ENCODE assay signal across 8 cellular contexts in the genomic region with DNA sequence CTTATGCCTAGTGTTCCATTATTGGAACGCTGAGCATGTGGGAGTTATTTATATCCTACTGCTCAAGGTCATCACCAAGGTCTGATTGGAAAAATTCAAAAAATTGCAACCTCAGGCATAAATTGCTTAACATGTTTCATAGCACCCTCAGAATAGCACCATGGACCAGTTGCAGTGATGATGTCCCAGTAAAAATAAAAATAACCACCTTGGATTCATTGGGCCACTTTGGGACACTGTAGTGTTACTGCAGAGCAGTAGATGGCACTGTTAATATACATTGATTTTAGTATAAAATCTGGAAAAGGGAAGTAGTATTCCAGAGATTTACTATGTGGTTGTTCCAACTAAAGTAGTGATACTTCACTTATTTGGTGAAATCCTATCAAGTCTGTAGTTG. TPM values are rescaled to one million over a fixed set of nuclear protein-coding genes. Genes with fewer than 3 reads are reported as not detected.
DNase-seq lines count a peak whose midpoint lies in the region; TF ChIP-seq lines count a peak whose summit lies in the region.

No MANE protein-coding gene starts in this region.

- no peak overlapping the region for H3K4me3 Mint-ChIP-seq in endodermal cell

- no peaks in the 10 kb centered on the region for H3K9me3 ChIP-seq in endodermal cell (ENCODE audit: control insufficient read depth, low read length)
- H3K9me3 ChIP-seq in tibial nerve, result peaks cover 0 to 9% (median 0%) of the 10 kb centered on the region in 4 donors

- TF ChIP-seq EP300 in tibial nerve (IDR thresholded peaks at IDR 0.05), result no peak

- no peaks in the 10 kb centered on the region for H3K36me3 Mint-ChIP-seq in endodermal cell (ENCODE audit: low read depth)

- H3K27me3 ChIP-seq in endodermal cell (ENCODE audit: control insufficient read depth, insufficient read depth, low read length, poor library complexity, severe bottlenecking) (peaks cover 9% of the 10 kb centered on the region), tibial nerve (no peaks in the 10 kb centered on the region)

- WGBS in endodermal cell (ENCODE audit: insufficient coverage in 1 of 2, insufficient read length in 1 of 2), 2 experiments, result 100% methylated on average over 1 of the region's 1 CpG
- 89 to 90% methylated on average over 1 of the region's 1 CpG for WGBS in tibial nerve, 2 donors

- H3K27ac ChIP-seq in endodermal cell (ENCODE audit: low read depth, low read length) (no peak overlapping the region), tibial nerve (no peak overlapping the region)

- peak; percentile 70 for TF ChIP-seq CTCF in endodermal cell (conservative IDR thresholded peaks at IDR 0.05)
- TF ChIP-seq CTCF in tibial nerve (IDR thresholded peaks at IDR 0.05), result peak in 4 of 5 experiments; percentile 6 to 36 (median 32)

- H3K4me1 Mint-ChIP-seq in endodermal cell, result peaks cover 20% of the 10 kb centered on the region

- peaks cover 6% of the 10 kb centered on the region for H3K4me1 ChIP-seq in endodermal cell (ENCODE audit: control insufficient read depth, insufficient read depth, low read length)
- H3K4me1 ChIP-seq in tibial nerve, result no peaks in the 10 kb centered on the region

- peaks cover 4% of the 10 kb centered on the region for H3K9me3 Mint-ChIP-seq in endodermal cell

- no peak overlapping the region for H3K4me3 ChIP-seq in endodermal cell (ENCODE audit: low read length)
- H3K4me3 ChIP-seq in tibial nerve, result no peak overlapping the region

- no peak overlapping the region for H3K9ac ChIP-seq in endodermal cell (ENCODE audit: extremely low read depth, low read length, poor library complexity, severe bottlenecking)

- no peaks in the 10 kb centered on the region for H3K36me3 ChIP-seq in endodermal cell (ENCODE audit: control insufficient read depth, insufficient read depth, low read length)
- H3K36me3 ChIP-seq in tibial nerve, result no peaks in the 10 kb centered on the region

- H3K27ac Mint-ChIP-seq in endodermal cell, result no peak overlapping the region

- H3K27me3 Mint-ChIP-seq in endodermal cell (ENCODE audit: insufficient read depth), result peaks cover 24% of the 10 kb centered on the region

- TF ChIP-seq POLR2A in tibial nerve (IDR thresholded peaks at IDR 0.05), result no peak

- DNase-seq in SIG-M5 treated with dmso at 0.1 percent for 504 hours (lab: John Stamatoyannopoulos, UW; ENCODE audit: unreplicated experiment) (peak; percentile 1), SIG-M5 (lab: John Stamatoyannopoulos, UW) (no peak), NCI-H524 treated with DMSO at 0.1 percent for 48 hours (lab: John Stamatoyannopoulos, UW) (peak; percentile 10), endodermal cell (no peak), tibial nerve (ENCODE audit: low spot score in 2 of 2) (no peak), anterior cingulate cortex (lab: John Stamatoyannopoulos, UW) (no peak), D341Med (ENCODE audit: low spot score) (no peak), activated gamma-delta T cell (lab: John Stamatoyannopoulos, UW) (no peak)

RNA-seq across cellular contexts. Expression of gene PTCSC3, which starts 31.0 kb away (rescaled TPM):
- total RNA-seq in endodermal cell (not detected), tibial nerve (not detected)
- not detected for polyA plus RNA-seq in endodermal cell (2013, experiment 1 of 2)
- polyA plus RNA-seq in endodermal cell (2013, experiment 2 of 2), result not detected

Comparison
In these comparisons a context has a peak if more than half of its experiments do, and no peak if none do; other contexts are left out.
1. DNase-seq: peak in SIG-M5 treated with dmso at 0.1 percent for 504 hours (single experiment) and NCI-H524 treated with DMSO at 0.1 percent for 48 hours (single experiment); none in SIG-M5 (single experiment), endodermal cell (single experiment), tibial nerve (0 of 2), anterior cingulate cortex (0 of 58), D341Med (single experiment) and activated gamma-delta T cell (single experiment).